Comparison of ENCODE assay signal across 25 cellular contexts in genomic region chr20:59350330-59351147, GRCh38. TPM values are rescaled to one million over a fixed set of nuclear protein-coding genes. Genes with fewer than 3 reads are reported as not detected.
A peak's percentile ranks its signal among the peaks of the same experiment; 100 is the strongest.
DNase-seq lines count a peak whose midpoint lies in the region; ATAC-seq, FAIRE-seq and TF ChIP-seq lines count a peak whose summit lies in the region.
"Had no signal": no experiment of that assay in that cellular context is flagged by ENCODE, and none has a peak within 500 bp of the region (broad histone marks: within the 10 kb centered on the region; RNA-seq: fewer than 3 reads in every experiment).

No MANE protein-coding gene starts in this region.

- TF ChIP-seq RAD21 in A549 (conservative IDR thresholded peaks at IDR 0.05 in 1 of 2, IDR thresholded peaks at IDR 0.05 in 1 of 2), result peak; percentile 10 to 42; a peak in 3 of 5 replicates

- H3K27ac ChIP-seq in A549, result peak overlapping the region; percentile 87 to 94
- H3K27ac ChIP-seq in PC-3 (ENCODE audit: low read length), result no peak overlapping the region
- H3K27ac ChIP-seq: C4-2B had no signal

- H3K4me1 ChIP-seq in A549 (peaks cover 43% of the 10 kb centered on the region), PC-3 (ENCODE audit: insufficient read depth, low read length) (peaks cover 6% of the 10 kb centered on the region)
- H3K4me1 ChIP-seq: Caco-2, HAP-1 had no signal

- TF ChIP-seq EP300 in A549 (IDR thresholded peaks at IDR 0.05), result peak; percentile 34 to 50; a peak in 1 of 5 replicates

- CTCF ChIA-PET in A549 (lab: Yijun Ruan, JAX) (no interaction called here), PC-3 (lab: Charles Lee) (no interaction called here)

- H3F3A ChIP-seq in PC-3 (ENCODE audit: low read length, unreplicated experiment), result no peaks in the 10 kb centered on the region

- FAIRE-seq in A549 (lab: Jason Lieb, UNC) (peak; percentile 59), endometrium (lab: Jason Lieb, UNC) (peak; percentile 53)
- FAIRE-seq: D721Med, GM12891, GM18507, H54 had no signal

- POLR2A ChIA-PET in A549 (lab: Yijun Ruan, JAX) (no interaction called here), PC-3 (lab: Charles Lee; ENCODE audit: unreplicated experiment) (no interaction called here)

- H3K36me3 ChIP-seq in PC-3 (ENCODE audit: low read depth, low read length), result no peaks in the 10 kb centered on the region
- H3K36me3 ChIP-seq: HAP-1 had no signal

- H3K9ac ChIP-seq in PC-3 (ENCODE audit: low read length), result no peak overlapping the region

- DNase-seq in A549 (ENCODE audit: low read depth in 1 of 2, low spot score in 1 of 2) (peak in 1 of 2 experiments; percentile 74), PC-3 (no peak), left kidney (ENCODE audit: low read depth, low spot score) (peak; percentile 69), activated gamma-delta T cell (lab: John Stamatoyannopoulos, UW) (no peak), NCI-H446 treated with DMSO at 0.1 percent for 48 hours (lab: John Stamatoyannopoulos, UW) (no peak)
- DNase-seq: 8988T; CD4-positive, CD25-positive, alpha-beta regulatory T cell; CD8-positive, alpha-beta T cell; DMS 273 treated with DMSO at 0.1 percent for 48 hours; DMS79; GF-D8; GOT3 had no signal

- TF ChIP-seq CTCF in A549 (IDR thresholded peaks at IDR 0.05) (no peak), PC-3 (conservative IDR thresholded peaks at IDR 0.05; ENCODE audit: low read depth, low read length) (no peak)

- H3K79me2 ChIP-seq in PC-3 (ENCODE audit: low read length), result no peaks in the 10 kb centered on the region

- TF ChIP-seq POLR2A in A549 (IDR thresholded peaks at IDR 0.05; ENCODE audit: low read length), result no peak

- H3K9me2 ChIP-seq in PC-3 (replicated peaks; ENCODE audit: low read length), result no peaks in the 10 kb centered on the region

- intact Hi-C loops in PC-3 (cut with micrococcal nuclease), result no loop called here

- H3K27me3 ChIP-seq in PC-3 (ENCODE audit: low read length), result peaks cover 37% of the 10 kb centered on the region

- no peak overlapping the region for H2AFZ ChIP-seq in PC-3 (ENCODE audit: low read length)

- H3K9me3 ChIP-seq in A549 (peaks cover 3% of the 10 kb centered on the region; the same call in 1 of the 3 replicates), PC-3 (ENCODE audit: low read length) (no peaks in the 10 kb centered on the region)
- H3K9me3 ChIP-seq: Caco-2, HAP-1 had no signal

- peak; percentile 79 to 81 for ATAC-seq in A549
- ATAC-seq in PC-3, result no peak
- no peak for ATAC-seq in HG02973 (IDR thresholded peaks at IDR 0.05; ENCODE audit: unreplicated experiment)
- ATAC-seq: CD8-positive, alpha-beta T cell had no signal

- 29% methylated on average over 10 of the region's 10 CpGs for WGBS in A549 (ENCODE audit: missing lambda C conversion rate)

- BruUV-seq in PC-3 (replicated peaks; lab: Mats Ljungman, UMichigan), result no TSS peak

- H4K20me1 ChIP-seq in PC-3 (ENCODE audit: low read length), result no peaks in the 10 kb centered on the region

- H3K4me3 ChIP-seq in A549, result peak overlapping the region; percentile 6; the same call in 1 of the 3 replicates
- no peak overlapping the region for H3K4me3 ChIP-seq in PC-3 (ENCODE audit: low read length)
- H3K4me3 ChIP-seq: HAP-1 had no signal

- H3K4me2 ChIP-seq in A549 (peak overlapping the region; percentile 92), PC-3 (ENCODE audit: low read length) (0 out of 2 replicates have a peak overlapping the region, but pooled peaks have one; percentile 4)

TF ChIP-seq in A549, 52 proteins besides CTCF, POLR2A, EP300 and RAD21 (continues in another document):
- TF ChIP-seq PHF8 (IDR thresholded peaks at IDR 0.05; ENCODE audit: borderline replicate concordance, low read depth) (no peak), HOXB5 (CRISPR knock-in tag; IDR thresholded peaks at IDR 0.05) (peak; percentile 89; the same call in 1 of the 2 replicates), NR3C1 (IDR thresholded peaks at IDR 0.05) (no peak), EHF (CRISPR knock-in tag; IDR thresholded peaks at IDR 0.05) (no peak), CHD4 (IDR thresholded peaks at IDR 0.05; ENCODE audit: borderline replicate concordance) (no peak), JUNB (IDR thresholded peaks at IDR 0.05) (peak; percentile 74; the same call in 1 of the 2 replicates), NFE2L2 (conservative IDR thresholded peaks at IDR 0.05; ENCODE audit: low read length) (no peak), MAX (IDR thresholded peaks at IDR 0.05) (no peak), EHMT2 (IDR thresholded peaks at IDR 0.05; ENCODE audit: low read depth) (no peak), GATA3 (IDR thresholded peaks at IDR 0.05; ENCODE audit: borderline replicate concordance) (no peak), ZSCAN20 (CRISPR knock-in tag; IDR thresholded peaks at IDR 0.05) (no peak), CBX8 (IDR thresholded peaks at IDR 0.05) (no peak), E2F6 (IDR thresholded peaks at IDR 0.05; ENCODE audit: borderline replicate concordance, low read depth) (no peak), NPAS2 (CRISPR knock-in tag; IDR thresholded peaks at IDR 0.05; ENCODE audit: borderline replicate concordance) (no peak), KDM1A (IDR thresholded peaks at IDR 0.05; ENCODE audit: low read depth) (no peak), HES2 (IDR thresholded peaks at IDR 0.05) (0 out of 2 replicates have a peak, but pooled peaks have one; percentile 15), SMC3 (IDR thresholded peaks at IDR 0.05) (peak; percentile 18; the same call in 1 of the 3 replicates), ATOH8 (CRISPR knock-in tag; IDR thresholded peaks at IDR 0.05; ENCODE audit: low read depth) (no peak), USF2 (IDR thresholded peaks at IDR 0.05) (no peak), ELK1 (IDR thresholded peaks at IDR 0.05; ENCODE audit: low read depth, low read length) (no peak), FOXS1 (CRISPR knock-in tag; IDR thresholded peaks at IDR 0.05) (no peak), CEBPB (IDR thresholded peaks at IDR 0.05) (peak; percentile 77 to 81), ESRRA (IDR thresholded peaks at IDR 0.05; ENCODE audit: borderline replicate concordance, low read length) (no peak)

RNA-seq across cellular contexts. Expression of gene EDN3, which starts 50.1 kb away (rescaled TPM):
- polyA plus RNA-seq in A549 (2011; rRNA removed) (0.54 and 0.57 TPM in 2 replicates), A549 (2017; fragmentation: RNase III; extraction: RNeasy Plus Mini Kit Qiagen cat#74134 plus additional on column Dnase treatment) (0.08 to 0.13 TPM (median 0.08 TPM) in 3 replicates)
- polyA plus RNA-seq in A549 (2012; cell fraction: cytosol; rRNA removed), result 0.08 and 0.11 TPM in 2 replicates
- polyA plus RNA-seq in A549 (2012; cell fraction: nucleus; rRNA removed), result 0.05 TPM in 1 of 2 replicates, not detected in the other
- 0.33 TPM in 1 of 2 replicates, not detected in the other for polyA minus RNA-seq in A549 (2011; rRNA and poly(A)+ RNA removed)
- not detected in 2 replicates for total RNA-seq in PC-3 (2014; rRNA removed)
- total RNA-seq: A673, G401, HFFc6 had no signal
- polyA plus RNA-seq: BJ; CD4-positive, CD25-positive, alpha-beta regulatory T cell had no signal

Comparison
In these comparisons a context has a peak if more than half of its experiments do, and no peak if none do; other contexts are left out.
1. ATAC-seq: peak in A549 (2 of 2); none in PC-3 (single experiment) and HG02973 (single experiment).